ENCODE assay signal across 12 cellular contexts in genomic region chr4:145507636-145508035, GRCh38. TPM values are rescaled to one million over a fixed set of nuclear protein-coding genes. Genes with fewer than 3 reads are reported as not detected.
DNase-seq lines count a peak whose midpoint lies in the region; ATAC-seq, FAIRE-seq and TF ChIP-seq lines count a peak whose summit lies in the region.
"Had no signal": no experiment of that assay in that cellular context is flagged by ENCODE, and none has a peak within 500 bp of the region (broad histone marks: within the 10 kb centered on the region; RNA-seq: fewer than 3 reads in every experiment).

No MANE protein-coding gene starts in this region.

- H3K27ac ChIP-seq in liver (ENCODE audit: low read depth in 1 of 2, low read length in 2 of 2), result peak overlapping the region; percentile 21 to 36

- in situ Hi-C loops in Caki2 (cut with HindIII; ENCODE audit: low pct_unique_long_range_greater_than_20kb, low sequenced_read_pairs), result no loop called here

- H3K4me1 ChIP-seq in liver (ENCODE audit: control insufficient read depth in 4 of 4, insufficient read depth in 4 of 4, low read length in 3 of 4), result peaks cover 7 to 45% (median 23%) of the 10 kb centered on the region in 4 donors
- H3K4me1 ChIP-seq: uterus had no signal

- no peak for TF ChIP-seq RAD21 in liver (IDR thresholded peaks at IDR 0.05)

- no peak for FAIRE-seq in bronchial epithelial cell (lab: Jason Lieb, UNC)
- FAIRE-seq in D721Med (lab: Jason Lieb, UNC), result no peak

- DNase-seq in Caki2 (ENCODE audit: low read depth) (peak; percentile 6), LoVo (ENCODE audit: low spot score) (peak; percentile 67), bronchial epithelial cell (ENCODE audit: low read depth) (peak; percentile 96), D721Med (ENCODE audit: insufficient read length, low spot score) (no peak)
- DNase-seq in activated naive CD4-positive, alpha-beta T cell (lab: John Stamatoyannopoulos, UW), result no peak
- no peak for DNase-seq in activated CD4-positive, alpha-beta T cell treated with anti-CD3 and anti-CD28 coated beads for 48 hours
- DNase-seq: activated naive CD8-positive, alpha-beta T cell treated with anti-CD3 and anti-CD28 coated beads, Interleukin-2, amount 10 ng/mL, durations not matched to agents 7 days and 5 days; uterus had no signal

- no peak overlapping the region for H3K9ac ChIP-seq in liver (ENCODE audit: low read depth in 1 of 2, low read length in 2 of 2)

- H3K9me3 ChIP-seq in liver (ENCODE audit: control insufficient read depth in 4 of 4, low read length in 3 of 4), result peaks cover 0 to 8% (median 3%) of the 10 kb centered on the region in 4 donors

- H3K4me3 ChIP-seq in bronchial epithelial cell (ENCODE audit: low read depth, low read length) (no peak overlapping the region), liver (ENCODE audit: low read depth in 1 of 3, low read length in 3 of 3) (no peak overlapping the region)
- H3K4me3 ChIP-seq: skin epidermis, uterus had no signal

- ATAC-seq in HG03521 (IDR thresholded peaks at IDR 0.05; ENCODE audit: unreplicated experiment), result no peak

- H3K27me3 ChIP-seq in bronchial epithelial cell (ENCODE audit: control insufficient read depth, insufficient read depth, low read length) (no peaks in the 10 kb centered on the region), liver (ENCODE audit: control insufficient read depth in 4 of 4, insufficient read depth in 4 of 4, low read length in 3 of 4) (no peaks in the 10 kb centered on the region)
- H3K27me3 ChIP-seq: uterus had no signal

- 39% methylated on average over 1 of the region's 1 CpG for WGBS in liver

- TF ChIP-seq CTCF in bronchial epithelial cell (IDR thresholded peaks at IDR 0.05; ENCODE audit: insufficient read depth, low read length, severe bottlenecking) (no peak), liver (IDR thresholded peaks at IDR 0.05; ENCODE audit: low read depth, low read length, missing input control) (no peak), D721Med (IDR thresholded peaks at IDR 0.05; ENCODE audit: insufficient read depth, missing control alignments) (no peak)

- H3K36me3 ChIP-seq in bronchial epithelial cell (ENCODE audit: control insufficient read depth, insufficient read depth, low read length), result no peaks in the 10 kb centered on the region
- no peaks in the 10 kb centered on the region for H3K36me3 ChIP-seq in liver (ENCODE audit: control insufficient read depth in 4 of 4, insufficient read depth in 3 of 4, low read depth in 1 of 4, low read length in 3 of 4)
- H3K36me3 ChIP-seq: uterus had no signal

TF ChIP-seq in liver, 16 proteins besides CTCF, POLR2A, EP300 and RAD21:
- TF ChIP-seq JUND (IDR thresholded peaks at IDR 0.05) (no peak), MAX (IDR thresholded peaks at IDR 0.05) (no peak), FOXA2 (IDR thresholded peaks at IDR 0.05) (no peak), SP1 (IDR thresholded peaks at IDR 0.05) (no peak), HNF4A (conservative IDR thresholded peaks at IDR 0.05) (peak in 1 of 2 donors; percentile 44)
TF ChIP-seq in liver: peak in this region for 1.

RNA-seq across cellular contexts. Expression of gene SMAD1, which starts 26.0 kb away (rescaled TPM):
- 19.2 and 21.5 TPM in 2 replicates for total RNA-seq in Caki2 (2014; rRNA removed; shearing (Covaris generic); ENCODE audit: low replicate concordance)
- 11.1 and 16.6 TPM in 2 replicates for total RNA-seq in bronchial epithelial cell
- 10 to 100 TPM in 1 of 2 donors, 1 to 10 TPM in 1; 6.3 to 43.8 TPM for total RNA-seq in liver
- 10 to 100 TPM; 10.5 to 18.8 TPM for polyA plus RNA-seq in liver
- polyA plus RNA-seq: IgD-negative memory B cell had no signal

Comparison
In these comparisons a context has a peak if more than half of its experiments do, and no peak if none do; other contexts are left out.
1. DNase-seq: peak in Caki2 (single experiment), LoVo (single experiment) and bronchial epithelial cell (single experiment); none in activated naive CD4-positive, alpha-beta T cell (0 of 4), D721Med (single experiment) and activated CD4-positive, alpha-beta T cell treated with anti-CD3 and anti-CD28 coated beads for 48 hours (single experiment).